ENCODE assay signal across 19 cellular contexts in genomic region chr20:36786246-36786645, GRCh38. TPM values are rescaled to one million over a fixed set of nuclear protein-coding genes. Genes with fewer than 3 reads are reported as not detected.
DNase-seq lines count a peak whose midpoint lies in the region; ATAC-seq and TF ChIP-seq lines count a peak whose summit lies in the region.
"Had no signal": no experiment of that assay in that cellular context is flagged by ENCODE, and none has a peak within 500 bp of the region (broad histone marks: within the 10 kb centered on the region; RNA-seq: fewer than 3 reads in every experiment).

No MANE protein-coding gene starts in this region.

- no peaks in the 10 kb centered on the region for H3K9me2 ChIP-seq in Karpas-422 (replicated peaks; ENCODE audit: insufficient read depth, low read length)

- H3K27ac ChIP-seq in endodermal cell (ENCODE audit: low read depth, low read length) (no peak overlapping the region), neuronal stem cell (replicated peaks; ENCODE audit: low read length) (no peak overlapping the region), Karpas-422 (ENCODE audit: low read length) (no peak overlapping the region)
- H3K27ac ChIP-seq: BLaER1, HL-60 had no signal

- peaks cover 39% of the 10 kb centered on the region for H3K36me3 Mint-ChIP-seq in endodermal cell (ENCODE audit: low read depth)
- H3K36me3 Mint-ChIP-seq in stimulated activated naive B cell treated with anti-CD40 and anti-IgM and Interleukin-4, amounts not matched to agents 10 μg/mL and 1 μg/mL and 100 μg/mL, for 72 hours, result peaks cover 27 to 38% of the 10 kb centered on the region in 2 donors
- H3K36me3 Mint-ChIP-seq in activated CD4-positive, alpha-beta T cell treated with anti-CD3 and anti-CD28 coated beads for 36 hours (ENCODE audit: low read depth), result no peaks in the 10 kb centered on the region
- H3K36me3 Mint-ChIP-seq: CD4-positive, CD25-positive, alpha-beta regulatory T cell had no signal

- no peak overlapping the region for H2BK120ac ChIP-seq in neuronal stem cell (ENCODE audit: low read depth, low read length)

- peaks cover 4% of the 10 kb centered on the region for H3K79me1 ChIP-seq in neuronal stem cell (ENCODE audit: low read depth, low read length)

- peak overlapping the region; percentile 77 for H2BK5ac ChIP-seq in neuronal stem cell (ENCODE audit: low read length)

- H3K27ac Mint-ChIP-seq in endodermal cell, result peak overlapping the region; percentile 55
- peak overlapping the region; percentile 60 for H3K27ac Mint-ChIP-seq in stimulated activated naive B cell treated with anti-CD40 and anti-IgM and Interleukin-4, amounts not matched to agents 10 μg/mL and 1 μg/mL and 100 μg/mL, for 72 hours
- no peak overlapping the region for H3K27ac Mint-ChIP-seq in activated CD4-positive, alpha-beta T cell treated with anti-CD3 and anti-CD28 coated beads for 36 hours
- H3K27ac Mint-ChIP-seq: HFFc6 had no signal

- ATAC-seq in stimulated activated naive B cell treated with anti-CD40 and anti-IgM and Interleukin-4, amounts not matched to agents 10 μg/mL and 1 μg/mL and 100 μg/mL, for 72 hours (replicated peaks), result no peak
- no peak for ATAC-seq in activated CD4-positive, alpha-beta T cell treated with anti-CD3 and anti-CD28 coated beads for 36 hours
- ATAC-seq: GM12878 had no signal

- no peak overlapping the region for H3K4me2 ChIP-seq in neuronal stem cell (ENCODE audit: insufficient read depth, low read length, poor library complexity, severe bottlenecking)
- no peak overlapping the region for H3K4me2 ChIP-seq in Karpas-422 (ENCODE audit: low read depth, low read length, poor library complexity, severe bottlenecking)
- H3K4me2 ChIP-seq: BLaER1 had no signal

- no peak overlapping the region for H4K8ac ChIP-seq in neuronal stem cell (ENCODE audit: low read depth, low read length)

- H3K4me1 ChIP-seq in endodermal cell (ENCODE audit: control insufficient read depth, insufficient read depth, low read length) (no peaks in the 10 kb centered on the region), neuronal stem cell (ENCODE audit: control insufficient read depth in 2 of 2, insufficient read depth in 1 of 2, low read depth in 1 of 2, low read length in 2 of 2) (no peaks in the 10 kb centered on the region), Karpas-422 (ENCODE audit: low read length) (peaks cover 17% of the 10 kb centered on the region)
- H3K4me1 ChIP-seq: BLaER1 had no signal

- DNase-seq in H7 (peak; percentile 22), endodermal cell (no peak), neuronal stem cell (ENCODE audit: low spot score) (no peak), Karpas-422 (no peak), T-helper 1 cell (no peak)
- DNase-seq in stimulated activated naive B cell treated with anti-CD40 and anti-IgM and Interleukin-4, amounts not matched to agents 10 μg/mL and 1 μg/mL and 100 μg/mL, for 72 hours, result no peak
- DNase-seq in activated CD4-positive, alpha-beta T cell treated with anti-CD3 and anti-CD28 coated beads for 36 hours, result no peak
- DNase-seq: 8988T; AML-193; CD4-positive, CD25-positive, alpha-beta regulatory T cell; DMS53; GOT3; HCEC 1CT; HFFc6; IMR-90; KBM-7 had no signal

- peak overlapping the region; percentile 13 for H3K23ac ChIP-seq in neuronal stem cell (ENCODE audit: low read depth, low read length, poor library complexity)

- no peaks in the 10 kb centered on the region for H3K27me3 ChIP-seq in H7 (ENCODE audit: control insufficient read depth, insufficient read depth, low read length)
- no peaks in the 10 kb centered on the region for H3K27me3 ChIP-seq in endodermal cell (ENCODE audit: control insufficient read depth, insufficient read depth, low read length, poor library complexity, severe bottlenecking)
- H3K27me3 ChIP-seq in neuronal stem cell (ENCODE audit: control insufficient read depth in 3 of 3, insufficient read depth in 3 of 3, low read depth in 1 of 3, low read length in 3 of 3), result no peaks in the 10 kb centered on the region
- no peaks in the 10 kb centered on the region for H3K27me3 ChIP-seq in Karpas-422 (ENCODE audit: low read length)
- H3K27me3 ChIP-seq: BLaER1 had no signal

- H3K27me3 Mint-ChIP-seq in endodermal cell (ENCODE audit: insufficient read depth), result no peaks in the 10 kb centered on the region
- no peaks in the 10 kb centered on the region for H3K27me3 Mint-ChIP-seq in stimulated activated naive B cell treated with anti-CD40 and anti-IgM and Interleukin-4, amounts not matched to agents 10 μg/mL and 1 μg/mL and 100 μg/mL, for 72 hours
- no peaks in the 10 kb centered on the region for H3K27me3 Mint-ChIP-seq in activated CD4-positive, alpha-beta T cell treated with anti-CD3 and anti-CD28 coated beads for 36 hours
- H3K27me3 Mint-ChIP-seq: CD4-positive, CD25-positive, alpha-beta regulatory T cell had no signal

- H3K14ac ChIP-seq in neuronal stem cell (ENCODE audit: low read length), result no peak overlapping the region

- peaks cover 10% of the 10 kb centered on the region for H3K36me3 ChIP-seq in H7 (replicated peaks; ENCODE audit: control insufficient read depth, insufficient read depth, low read length)
- peaks cover 45% of the 10 kb centered on the region for H3K36me3 ChIP-seq in endodermal cell (ENCODE audit: control insufficient read depth, insufficient read depth, low read length)
- H3K36me3 ChIP-seq in neuronal stem cell (replicated peaks in 1 of 2; ENCODE audit: control insufficient read depth in 2 of 2, insufficient read depth in 2 of 2, low read length in 2 of 2), result peaks cover 30 to 66% of the 10 kb centered on the region in 2 donors
- peaks cover 41% of the 10 kb centered on the region for H3K36me3 ChIP-seq in Karpas-422 (ENCODE audit: insufficient read depth, low read length)

- no peak for TF ChIP-seq CTCF in endodermal cell (conservative IDR thresholded peaks at IDR 0.05)

- WGBS in endodermal cell (ENCODE audit: insufficient coverage in 1 of 2, insufficient read length in 1 of 2), 2 experiments, result 88 to 91% methylated on average over 9 to 13 of the region's 13 CpGs
- no CpG with 5 or more reads among the region's 13 CpGs for WGBS in neuronal stem cell (ENCODE audit: extremely low coverage in 2 of 2, insufficient read length in 2 of 2, insufficient replicate concordance in 1 of 2), 2 donors

- H3K9me3 ChIP-seq in endodermal cell (ENCODE audit: control insufficient read depth, low read length) (no peaks in the 10 kb centered on the region), neuronal stem cell (replicated peaks in 1 of 2; ENCODE audit: control insufficient read depth in 2 of 2, insufficient read depth in 1 of 2, low read depth in 1 of 2, low read length in 2 of 2) (no peaks in the 10 kb centered on the region), Karpas-422 (ENCODE audit: low read length) (no peaks in the 10 kb centered on the region)
- H3K9me3 ChIP-seq: BLaER1 had no signal

- H3K4me3 Mint-ChIP-seq in endodermal cell, result no peak overlapping the region
- no peak overlapping the region for H3K4me3 Mint-ChIP-seq in stimulated activated naive B cell treated with anti-CD40 and anti-IgM and Interleukin-4, amounts not matched to agents 10 μg/mL and 1 μg/mL and 100 μg/mL, for 72 hours
- no peak overlapping the region for H3K4me3 Mint-ChIP-seq in activated CD4-positive, alpha-beta T cell treated with anti-CD3 and anti-CD28 coated beads for 36 hours
- H3K4me3 Mint-ChIP-seq: CD4-positive, CD25-positive, alpha-beta regulatory T cell; HFFc6 had no signal

- CTCF ChIA-PET in activated CD4-positive, alpha-beta T cell treated with anti-CD3 and anti-CD28 coated beads for 36 hours (lab: Charles Lee), result interaction anchor here (1.1 kb wide), 1 partner anchor 12 kb away, joined by 4 read pairs; no protein-coding TSS in a partner anchor

- H2AFZ ChIP-seq in neuronal stem cell (ENCODE audit: low read length) (no peak overlapping the region), Karpas-422 (ENCODE audit: low read length) (no peak overlapping the region)

- H4K20me1 ChIP-seq in Karpas-422 (ENCODE audit: insufficient read depth, low read depth, low read length), result peaks cover 24% of the 10 kb centered on the region

- H3K9ac ChIP-seq in endodermal cell (ENCODE audit: extremely low read depth, low read length, poor library complexity, severe bottlenecking), result no peak overlapping the region
- H3K9ac ChIP-seq in neuronal stem cell (ENCODE audit: low read depth, low read length, poor library complexity), result no peak overlapping the region
- no peak overlapping the region for H3K9ac ChIP-seq in Karpas-422 (ENCODE audit: low read length)
- H3K9ac ChIP-seq: BLaER1 had no signal

- POLR2A ChIA-PET in activated CD4-positive, alpha-beta T cell treated with anti-CD3 and anti-CD28 coated beads for 36 hours (lab: Charles Lee), result no interaction called here

- H2AK5ac ChIP-seq in neuronal stem cell (ENCODE audit: low read depth, low read length), result no peak overlapping the region

- H2BK12ac ChIP-seq in neuronal stem cell (ENCODE audit: low read length), result peak overlapping the region; percentile 69

- intact Hi-C loops in activated CD4-positive, alpha-beta T cell treated with anti-CD3 and anti-CD28 coated beads for 36 hours (cut with DNase I, micrococcal nuclease), result no loop called here

- peak overlapping the region; percentile 53 for H3K18ac ChIP-seq in neuronal stem cell (ENCODE audit: low read length)

- no peak overlapping the region for H2BK15ac ChIP-seq in neuronal stem cell (ENCODE audit: low read length)

- no peaks in the 10 kb centered on the region for H3K4me1 Mint-ChIP-seq in endodermal cell
- no peaks in the 10 kb centered on the region for H3K4me1 Mint-ChIP-seq in stimulated activated naive B cell treated with anti-CD40 and anti-IgM and Interleukin-4, amounts not matched to agents 10 μg/mL and 1 μg/mL and 100 μg/mL, for 72 hours
- H3K4me1 Mint-ChIP-seq in activated CD4-positive, alpha-beta T cell treated with anti-CD3 and anti-CD28 coated beads for 36 hours, result no peaks in the 10 kb centered on the region
- H3K4me1 Mint-ChIP-seq: CD4-positive, CD25-positive, alpha-beta regulatory T cell had no signal

- peaks cover 35% of the 10 kb centered on the region for H3K79me2 ChIP-seq in Karpas-422 (ENCODE audit: low read length)

- no peak overlapping the region for H3K4me3 ChIP-seq in H7 (ENCODE audit: insufficient read depth, low read depth, low read length)
- H3K4me3 ChIP-seq in endodermal cell (ENCODE audit: low read length), result no peak overlapping the region
- H3K4me3 ChIP-seq in neuronal stem cell (ENCODE audit: low read length in 2 of 2), result no peak overlapping the region
- H3K4me3 ChIP-seq in Karpas-422 (ENCODE audit: low read length), result no peak overlapping the region
- H3K4me3 ChIP-seq: BLaER1, GM12878 had no signal

- H4K91ac ChIP-seq in neuronal stem cell (ENCODE audit: low read depth, low read length, poor library complexity), result no peak overlapping the region

- no peaks in the 10 kb centered on the region for H3K9me3 Mint-ChIP-seq in endodermal cell
- no peaks in the 10 kb centered on the region for H3K9me3 Mint-ChIP-seq in stimulated activated naive B cell treated with anti-CD40 and anti-IgM and Interleukin-4, amounts not matched to agents 10 μg/mL and 1 μg/mL and 100 μg/mL, for 72 hours
- H3K9me3 Mint-ChIP-seq in activated CD4-positive, alpha-beta T cell treated with anti-CD3 and anti-CD28 coated beads for 36 hours (ENCODE audit: low read depth), result no peaks in the 10 kb centered on the region
- H3K9me3 Mint-ChIP-seq: HFFc6 had no signal

- no peak overlapping the region for H3K4ac ChIP-seq in neuronal stem cell (ENCODE audit: low read length)

RNA-seq across cellular contexts. Expression of gene DSN1, which starts 12.7 kb away (rescaled TPM):
- total RNA-seq in H7 (2014; rRNA removed; shearing (Covaris generic)), result 36.7 and 44.3 TPM in 2 replicates
- 10 to 100 TPM; 21.4 to 32.4 TPM for total RNA-seq in endodermal cell
- polyA plus RNA-seq in endodermal cell (2013, experiment 1 of 2), result 26.4 TPM
- polyA plus RNA-seq in endodermal cell (2013, experiment 2 of 2), result 23.9 TPM
- 22.4 TPM for polyA plus RNA-seq in neuronal stem cell (2013, experiment 1 of 2)
- polyA plus RNA-seq in neuronal stem cell (2013, experiment 2 of 2), result 23.0 TPM
- 15.4 and 16.3 TPM in 2 replicates for total RNA-seq in Karpas-422 (2014; rRNA removed; shearing (Covaris generic); ENCODE audit: low replicate concordance)
- 10 to 100 TPM; 20.4 to 20.7 TPM for total RNA-seq in activated CD4-positive, alpha-beta T cell treated with anti-CD3 and anti-CD28 coated beads for 36 hours

RNA-seq across cellular contexts. Expression of gene NDRG3, which starts 40.4 kb away (rescaled TPM):
- total RNA-seq in H7 (2014; rRNA removed; shearing (Covaris generic)), result 23.2 and 24.1 TPM in 2 replicates
- 10 to 100 TPM; 24.6 to 26.1 TPM for total RNA-seq in endodermal cell
- 32.2 TPM for polyA plus RNA-seq in endodermal cell (2013, experiment 1 of 2)
- polyA plus RNA-seq in endodermal cell (2013, experiment 2 of 2), result 31.4 TPM
- 18.6 TPM for polyA plus RNA-seq in neuronal stem cell (2013, experiment 1 of 2)
- polyA plus RNA-seq in neuronal stem cell (2013, experiment 2 of 2), result 20.0 TPM
- total RNA-seq in Karpas-422 (2014; rRNA removed; shearing (Covaris generic); ENCODE audit: low replicate concordance), result 23.7 and 33.6 TPM in 2 replicates
- total RNA-seq in activated CD4-positive, alpha-beta T cell treated with anti-CD3 and anti-CD28 coated beads for 36 hours, result 10 to 100 TPM; 24.8 to 27.5 TPM
